17 cellular contexts compared by ENCODE assay signal in the genomic region with DNA sequence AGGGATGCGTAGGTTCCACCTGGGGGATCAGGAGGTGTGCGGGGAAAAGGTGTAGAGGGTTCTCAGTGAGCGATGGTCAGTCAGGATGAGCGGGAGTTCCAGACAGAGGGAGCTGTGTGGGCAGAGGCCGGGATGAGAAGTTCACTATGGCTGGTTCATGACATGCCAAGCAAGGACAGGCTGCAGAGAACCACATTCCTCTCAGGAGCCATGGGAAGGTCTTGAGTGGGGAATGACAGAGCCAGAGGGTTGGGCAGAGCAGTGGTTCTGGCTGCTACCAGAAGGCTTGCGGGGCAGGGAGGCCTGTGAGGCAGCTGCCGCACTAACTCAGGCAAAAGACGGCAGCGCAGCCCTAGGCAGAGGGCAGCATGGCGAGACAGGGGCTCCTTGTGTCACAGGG.
DNase-seq lines count a peak whose midpoint lies in the region; FAIRE-seq and TF ChIP-seq lines count a peak whose summit lies in the region.
"Had no signal": no experiment of that assay in that cellular context is flagged by ENCODE, and none has a peak within 500 bp of the region (broad histone marks: within the 10 kb centered on the region; RNA-seq: fewer than 3 reads in every experiment).

No MANE protein-coding gene starts in this region.

- DNase-seq in M059J (ENCODE audit: low read depth) (peak; percentile 52), H1 (ENCODE audit: low read depth in 1 of 2, low spot score in 2 of 2) (no peak), neuronal stem cell (ENCODE audit: low spot score) (no peak), NCI-H128 (lab: John Stamatoyannopoulos, UW; ENCODE audit: unreplicated experiment) (no peak), GM20000 (ENCODE audit: low spot score) (no peak), NCI-H226 (no peak)
- no peak for DNase-seq in activated CD4-positive, alpha-beta T cell treated with anti-CD3 and anti-CD28 coated beads for 1 hour
- DNase-seq: 8988T; C1 segment of cervical spinal cord; CD4-positive, CD25-positive, alpha-beta regulatory T cell; DMS153; DMS79; GDM1; GOT3; H9 had no signal

- peak overlapping the region; percentile 76; the same call in 1 of the 2 replicates for H4K8ac ChIP-seq in H1 (ENCODE audit: extremely low read depth, insufficient read depth, low read length)
- H4K8ac ChIP-seq in neuronal stem cell (ENCODE audit: low read depth, low read length): no peak overlapping the region

- H2BK120ac ChIP-seq in H1 (replicated peaks; ENCODE audit: low read depth, low read length): no peak overlapping the region
- H2BK120ac ChIP-seq in neuronal stem cell (ENCODE audit: low read depth, low read length): no peak overlapping the region

- no peak overlapping the region; the same call in 1 of the 2 replicates for H2BK20ac ChIP-seq in H1 (ENCODE audit: low read length)

- H4K20me1 ChIP-seq in BLaER1 (peaks cover 6% of the 10 kb centered on the region; the same call in 1 of the 2 replicates), H1 (replicated peaks in 1 of 2; ENCODE audit: control insufficient read depth in 1 of 2, insufficient read depth in 2 of 2, low read length in 2 of 2) (no peaks in the 10 kb centered on the region)

- TF ChIP-seq EP300 in H1 (IDR thresholded peaks at IDR 0.05; ENCODE audit: borderline replicate concordance in 1 of 2, low read depth in 2 of 2, low read length in 2 of 2): no peak

- H2AFZ ChIP-seq in H1 (ENCODE audit: low read length) (no peak overlapping the region), neuronal stem cell (ENCODE audit: low read length) (no peak overlapping the region)

- no peak overlapping the region for H3K4me3 ChIP-seq in BLaER1
- no peak overlapping the region for H3K4me3 ChIP-seq in H1 (ENCODE audit: extremely low read depth in 1 of 4, insufficient read depth in 2 of 4, low read depth in 3 of 4, low read length in 4 of 4)
- no peak overlapping the region for H3K4me3 ChIP-seq in neuronal stem cell (ENCODE audit: low read length in 2 of 2)

- no peak overlapping the region for H4K5ac ChIP-seq in H1 (ENCODE audit: insufficient read length, low read depth, low read length)

- H3K56ac ChIP-seq in H1 (replicated peaks; ENCODE audit: insufficient read length, low read depth, low read length): no peak overlapping the region

- POLR2A ChIA-PET in H1 (lab: Charles Lee; ENCODE audit: partially characterized antibody): interaction anchor here (0.6 to 1.0 kb wide), 3 partner anchors 10 to 906 kb away, joined by 3 read pairs; no protein-coding TSS in a partner anchor

- TF ChIP-seq CTCF in H1 (IDR thresholded peaks at IDR 0.05; ENCODE audit: control extremely low read depth in 1 of 3, insufficient read depth in 1 of 3, low read depth in 1 of 3, low read length in 3 of 3): no peak
- TF ChIP-seq CTCF in GM20000 (IDR thresholded peaks at IDR 0.05; ENCODE audit: extremely low read depth, missing control alignments): no peak

- no peak overlapping the region for H3K23ac ChIP-seq in H1 (ENCODE audit: insufficient read length)
- H3K23ac ChIP-seq in neuronal stem cell (ENCODE audit: low read depth, low read length, poor library complexity): peak overlapping the region; percentile 14

- H3K18ac ChIP-seq in H1 (ENCODE audit: extremely low read depth, low read length) (peak overlapping the region; percentile 48; the same call in 1 of the 2 replicates), neuronal stem cell (ENCODE audit: low read length) (no peak overlapping the region)

- no peaks in the 10 kb centered on the region for H3K79me1 ChIP-seq in H1 (ENCODE audit: low read depth, low read length)
- peaks cover 15% of the 10 kb centered on the region for H3K79me1 ChIP-seq in neuronal stem cell (ENCODE audit: low read depth, low read length)

- no peak for TF ChIP-seq POLR2A in H1 (IDR thresholded peaks at IDR 0.05; ENCODE audit: control extremely low read depth in 1 of 2, low read depth in 2 of 2, low read length in 2 of 2)

- H3K27me3 ChIP-seq in BLaER1 (no peaks in the 10 kb centered on the region), H1 (replicated peaks in 1 of 4; ENCODE audit: control insufficient read depth in 3 of 4, extremely low read depth in 1 of 4, insufficient read depth in 3 of 4, low read length in 3 of 4) (no peaks in the 10 kb centered on the region; a peak in 1 of 7 replicates), neuronal stem cell (ENCODE audit: control insufficient read depth in 3 of 3, insufficient read depth in 3 of 3, low read depth in 1 of 3, low read length in 3 of 3) (peaks cover 0 to 54% (median 0%) of the 10 kb centered on the region in 3 experiments)

- H3K4me2 ChIP-seq in BLaER1: peak overlapping the region; percentile 85
- no peak overlapping the region for H3K4me2 ChIP-seq in H1 (ENCODE audit: insufficient read depth in 1 of 2, low read depth in 2 of 2, low read length in 2 of 2)
- no peak overlapping the region for H3K4me2 ChIP-seq in neuronal stem cell (ENCODE audit: insufficient read depth, low read length, poor library complexity, severe bottlenecking)

- H3K36me3 ChIP-seq in BLaER1: no peaks in the 10 kb centered on the region
- no peaks in the 10 kb centered on the region for H3K36me3 ChIP-seq in H1 (ENCODE audit: control insufficient read depth in 2 of 4, insufficient read depth in 4 of 4, low read length in 3 of 4)
- H3K36me3 ChIP-seq in neuronal stem cell (replicated peaks in 1 of 2; ENCODE audit: control insufficient read depth in 2 of 2, insufficient read depth in 2 of 2, low read length in 2 of 2): peaks cover 0 to 5% of the 10 kb centered on the region in 2 donors

- H3K23me2 ChIP-seq in H1 (ENCODE audit: low read depth, low read length): no peaks in the 10 kb centered on the region; the same call in 1 of the 2 replicates

- H3K27ac ChIP-seq in BLaER1 (peak overlapping the region; percentile 59; the same call in 1 of the 2 replicates), H1 (ENCODE audit: low read depth, low read length) (no peak overlapping the region), neuronal stem cell (replicated peaks; ENCODE audit: low read length) (no peak overlapping the region)

- no peak for FAIRE-seq in H1 (lab: Jason Lieb, UNC)
- FAIRE-seq: HepG2 had no signal

- H3K9me3 ChIP-seq in BLaER1 (no peaks in the 10 kb centered on the region), H1 (ENCODE audit: insufficient read depth in 2 of 2, low read depth in 1 of 2, low read length in 1 of 2) (no peaks in the 10 kb centered on the region), neuronal stem cell (replicated peaks in 1 of 2; ENCODE audit: control insufficient read depth in 2 of 2, insufficient read depth in 1 of 2, low read depth in 1 of 2, low read length in 2 of 2) (no peaks in the 10 kb centered on the region)

- H4K91ac ChIP-seq in H1 (replicated peaks; ENCODE audit: insufficient read length, low read length): no peak overlapping the region
- H4K91ac ChIP-seq in neuronal stem cell (ENCODE audit: low read depth, low read length, poor library complexity): no peak overlapping the region

- H3K14ac ChIP-seq in H1 (ENCODE audit: insufficient read length): no peak overlapping the region
- H3K14ac ChIP-seq in neuronal stem cell (ENCODE audit: low read length): no peak overlapping the region

- H3K9ac ChIP-seq in BLaER1 (0 out of 2 replicates have a peak overlapping the region, but pooled peaks have one; percentile 2), H1 (replicated peaks in 1 of 4; ENCODE audit: extremely low read depth in 1 of 4, low read depth in 3 of 4, low read length in 3 of 4) (no peak overlapping the region), neuronal stem cell (ENCODE audit: low read depth, low read length, poor library complexity) (peak overlapping the region; percentile 36)

- H3K79me2 ChIP-seq in H1 (ENCODE audit: control insufficient read depth in 1 of 2, insufficient read depth in 2 of 2, low read length in 2 of 2): no peaks in the 10 kb centered on the region

- peak overlapping the region; percentile 95; the same call in 1 of the 2 replicates for H2BK12ac ChIP-seq in H1 (ENCODE audit: low read depth, low read length)
- H2BK12ac ChIP-seq in neuronal stem cell (ENCODE audit: low read length): no peak overlapping the region

- H3K4ac ChIP-seq in H1 (replicated peaks; ENCODE audit: insufficient read length, low read depth, low read length) (no peak overlapping the region), neuronal stem cell (ENCODE audit: low read length) (no peak overlapping the region)

- CTCF ChIA-PET in H1 (lab: Charles Lee; ENCODE audit: partially characterized antibody): interaction anchor here (0.8 to 18.2 kb wide), 9 partner anchors 9 to 268 kb away, joined by 3 to 388 read pairs (median 116); a partner anchor contains a TSS

- WGBS in H1 (ENCODE audit: extremely low coverage in 1 of 2, insufficient coverage in 1 of 2, insufficient read length in 1 of 2, insufficient replicate concordance in 2 of 2, low coverage in 1 of 2, low lambda C conversion rate in 2 of 2, missing lambda C conversion rate in 1 of 2), 2 experiments: 87% methylated on average over 10 of the region's 10 CpGs; no CpG with 5 or more reads in 1 of the 2 experiments
- no CpG with 5 or more reads among the region's 10 CpGs for WGBS in neuronal stem cell (ENCODE audit: extremely low coverage in 2 of 2, insufficient read length in 2 of 2, insufficient replicate concordance in 1 of 2), 2 donors

- H2AK5ac ChIP-seq in H1 (ENCODE audit: low read depth, low read length): peak overlapping the region; percentile 26; the same call in 1 of the 2 replicates
- H2AK5ac ChIP-seq in neuronal stem cell (ENCODE audit: low read depth, low read length): no peak overlapping the region

- peaks cover 56% of the 10 kb centered on the region for H3K4me1 ChIP-seq in BLaER1
- peaks cover 3 to 23% (median 16%) of the 10 kb centered on the region in 4 experiments; a peak in 6 of 7 replicates for H3K4me1 ChIP-seq in H1 (replicated peaks in 1 of 4; ENCODE audit: control insufficient read depth in 3 of 4, insufficient read depth in 4 of 4, low read length in 3 of 4)
- peaks cover 5 to 33% of the 10 kb centered on the region in 2 donors for H3K4me1 ChIP-seq in neuronal stem cell (ENCODE audit: control insufficient read depth in 2 of 2, insufficient read depth in 1 of 2, low read depth in 1 of 2, low read length in 2 of 2)

- H2BK15ac ChIP-seq in H1 (ENCODE audit: low read length) (0 out of 2 replicates have a peak overlapping the region, but pooled peaks have one; percentile 65), neuronal stem cell (ENCODE audit: low read length) (no peak overlapping the region)

- H2BK5ac ChIP-seq in H1 (ENCODE audit: low read depth, low read length) (no peak overlapping the region), neuronal stem cell (ENCODE audit: low read length) (peak overlapping the region; percentile 22)

- no peak for TF ChIP-seq RAD21 in H1 (IDR thresholded peaks at IDR 0.05 in 1 of 2, conservative IDR thresholded peaks at IDR 0.05 in 1 of 2; ENCODE audit: low read depth in 2 of 2, low read length in 2 of 2)

TF ChIP-seq in H1, 55 proteins besides CTCF, POLR2A, EP300 and RAD21 (continues in another document):
- TF ChIP-seq TEAD4 (IDR thresholded peaks at IDR 0.05; ENCODE audit: low read depth, low read length) (no peak), CHD1 (IDR thresholded peaks at IDR 0.05; ENCODE audit: low read depth, low read length) (no peak)

Comparison
In these comparisons a context has a peak if more than half of its experiments do, and no peak if none do; other contexts are left out.
1. H3K9ac ChIP-seq: peak in BLaER1 (single experiment) and neuronal stem cell (single experiment); none in H1 (0 of 4).